In the genomic region with DNA sequence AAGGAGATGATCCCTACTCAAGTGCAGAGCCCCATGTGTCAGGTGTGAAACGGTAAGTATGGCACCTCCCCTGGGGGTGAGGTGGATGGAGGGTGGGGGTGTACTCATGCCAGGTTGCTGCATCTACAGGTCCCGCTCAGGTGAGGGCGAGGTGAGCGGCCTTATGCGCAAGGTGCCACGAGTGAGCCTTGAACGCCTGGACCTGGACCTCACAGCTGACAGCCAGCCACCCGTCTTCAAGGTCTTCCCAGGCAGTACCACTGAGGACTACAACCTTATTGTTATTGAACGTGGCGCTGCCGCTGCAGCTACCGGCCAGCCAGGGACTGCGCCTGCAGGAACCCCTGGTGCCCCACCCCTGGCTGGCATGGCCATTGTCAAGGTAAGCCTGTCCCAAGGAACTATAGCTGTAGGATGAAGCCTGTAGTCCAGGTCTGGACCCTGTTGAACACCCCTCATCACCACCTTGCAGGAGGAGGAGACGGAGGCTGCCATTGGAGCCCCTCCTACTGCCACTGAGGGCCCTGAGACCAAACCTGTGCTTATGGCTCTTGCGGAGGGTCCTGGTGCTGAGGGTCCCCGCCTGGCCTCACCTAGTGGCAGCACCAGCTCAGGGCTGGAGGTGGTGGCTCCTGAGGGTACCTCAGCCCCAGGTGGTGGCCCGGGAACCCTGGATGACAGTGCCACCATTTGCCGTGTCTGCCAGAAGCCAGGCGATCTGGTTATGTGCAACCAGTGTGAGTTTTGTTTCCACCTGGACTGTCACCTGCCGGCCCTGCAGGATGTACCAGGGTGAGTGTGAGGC, we compare ENCODE assay signal across 27 cellular contexts.
"Had no signal": no experiment of that assay in that cellular context is flagged by ENCODE, and none has a peak within 500 bp of the region (broad histone marks: within the 10 kb centered on the region; RNA-seq: fewer than 3 reads in every experiment).

No MANE protein-coding gene starts in this region.

- H3K27me3 ChIP-seq: adrenal gland, ascending aorta, brain microvascular endothelial cell, esophagus muscularis mucosa, hepatocyte, neural progenitor cell, ovary, stomach, suprapubic skin, tibial nerve had no signal

- H3K9ac ChIP-seq: neural progenitor cell had no signal

- H3K9me3 Mint-ChIP-seq: activated CD4-positive, alpha-beta T cell treated with anti-CD3 and anti-CD28 coated beads, Interleukin-2, amount 10 ng/mL, durations not matched to agents 24 days and 14 days; activated CD8-positive, alpha-beta T cell treated with anti-CD3 and anti-CD28 coated beads for 36 hours; immature natural killer cell; neural progenitor cell; stimulated activated effector memory CD8-positive, alpha-beta T cell treated with anti-CD3 and anti-CD28 coated beads, Interleukin-12 subunit alpha, Interleukin-12 subunit beta, amount 100 ng/mL, for 72 hours; T-helper 1 cell treated with Interleukin-12 subunit alpha and Interleukin-12 subunit beta and Interleukin-4 antibody, amounts not matched to agents 30 μg/mL and 1 μg/mL, for 36 hours had no signal

- DNase-seq: activated CD4-positive, alpha-beta T cell treated with anti-CD3 and anti-CD28 coated beads, Interleukin-2, amount 10 ng/mL, durations not matched to agents 24 days and 14 days; activated CD8-positive, alpha-beta memory T cell treated with anti-CD3 and anti-CD28 coated beads, Interleukin-2, amount 10 ng/mL, durations not matched to agents 7 days and 5 days; activated CD8-positive, alpha-beta T cell treated with anti-CD3 and anti-CD28 coated beads for 36 hours; activated naive CD4-positive, alpha-beta T cell treated with anti-CD3 and anti-CD28 coated beads, Interleukin-2, amount 50 U/mL, for 16 hours; activated T-cell treated with anti-CD3 and anti-CD28 coated beads, Interleukin-2, amount 50 U/mL, for 1 hour; brain microvascular endothelial cell; central memory CD4-positive, alpha-beta T cell; glutamatergic neuron; immature natural killer cell; kidney glomerular epithelial cell; left ventricle myocardium superior; ovary; right cardiac atrium; stimulated activated CD4-positive, alpha-beta T cell treated with anti-CD3 and anti-CD28 coated beads, Interleukin-12 subunit alpha, Interleukin-12 subunit beta, amount 100 ng/mL, for 4 hours; stimulated activated CD4-positive, alpha-beta T cell treated with anti-CD3 and anti-CD28 coated beads, Interleukin-1b, Interleukin-23, amount 100 ng/mL, for 48 hours; stomach; T1000 had no signal

- H3K27ac Mint-ChIP-seq: activated CD8-positive, alpha-beta memory T cell treated with anti-CD3 and anti-CD28 coated beads, Interleukin-2, amount 10 ng/mL, durations not matched to agents 7 days and 5 days; neural progenitor cell; stimulated activated effector memory CD8-positive, alpha-beta T cell treated with anti-CD3 and anti-CD28 coated beads, Interleukin-12 subunit alpha, Interleukin-12 subunit beta, amount 100 ng/mL, for 72 hours; T-helper 1 cell treated with Interleukin-12 subunit alpha and Interleukin-12 subunit beta and Interleukin-4 antibody, amounts not matched to agents 30 μg/mL and 1 μg/mL, for 36 hours had no signal

- H3K9me3 ChIP-seq: adrenal gland, ascending aorta, esophagus muscularis mucosa, ovary, stomach, suprapubic skin, tibial nerve had no signal

- H3K4me2 ChIP-seq: hepatocyte, neural progenitor cell had no signal

- H3K4me3 Mint-ChIP-seq: activated CD4-positive, alpha-beta T cell treated with anti-CD3 and anti-CD28 coated beads, Interleukin-2, amount 10 ng/mL, durations not matched to agents 24 days and 14 days; activated CD8-positive, alpha-beta memory T cell treated with anti-CD3 and anti-CD28 coated beads, Interleukin-2, amount 10 ng/mL, durations not matched to agents 7 days and 5 days; activated CD8-positive, alpha-beta T cell treated with anti-CD3 and anti-CD28 coated beads for 36 hours; immature natural killer cell; stimulated activated effector memory CD8-positive, alpha-beta T cell treated with anti-CD3 and anti-CD28 coated beads, Interleukin-12 subunit alpha, Interleukin-12 subunit beta, amount 100 ng/mL, for 72 hours; T-helper 1 cell treated with Interleukin-12 subunit alpha and Interleukin-12 subunit beta and Interleukin-4 antibody, amounts not matched to agents 30 μg/mL and 1 μg/mL, for 36 hours had no signal

- ATAC-seq: activated CD8-positive, alpha-beta memory T cell treated with anti-CD3 and anti-CD28 coated beads, Interleukin-2, amount 10 ng/mL, durations not matched to agents 7 days and 5 days; activated CD8-positive, alpha-beta T cell treated with anti-CD3 and anti-CD28 coated beads for 36 hours; left ventricle myocardium superior; right cardiac atrium; stimulated activated effector memory CD8-positive, alpha-beta T cell treated with anti-CD3 and anti-CD28 coated beads, Interleukin-12 subunit alpha, Interleukin-12 subunit beta, amount 100 ng/mL, for 72 hours had no signal

- H3K27me3 Mint-ChIP-seq: activated CD4-positive, alpha-beta T cell treated with anti-CD3 and anti-CD28 coated beads, Interleukin-2, amount 10 ng/mL, durations not matched to agents 24 days and 14 days; activated CD8-positive, alpha-beta memory T cell treated with anti-CD3 and anti-CD28 coated beads, Interleukin-2, amount 10 ng/mL, durations not matched to agents 7 days and 5 days; activated CD8-positive, alpha-beta T cell treated with anti-CD3 and anti-CD28 coated beads for 36 hours had no signal

- H3K4me3 ChIP-seq: adrenal gland, ascending aorta, coronary artery, esophagus muscularis mucosa, hepatocyte, neural progenitor cell, ovary, stomach, suprapubic skin, tibial nerve had no signal

- H2AFZ ChIP-seq: hepatocyte, neural progenitor cell had no signal

- H3K36me3 ChIP-seq: neural progenitor cell, ovary had no signal

- H3K27ac ChIP-seq: adrenal gland, ascending aorta, brain microvascular endothelial cell, coronary artery, esophagus muscularis mucosa, hepatocyte, neural progenitor cell, ovary, stomach, suprapubic skin, tibial nerve had no signal
